In genomic region chr1:9024837-9025236, GRCh38 we compare ENCODE assay signal across 21 cellular contexts. TPM values are rescaled to one million over a fixed set of nuclear protein-coding genes. Genes with fewer than 3 reads are reported as not detected.
"Had no signal": no experiment of that assay in that cellular context is flagged by ENCODE, and none has a peak within 500 bp of the region (broad histone marks: within the 10 kb centered on the region; RNA-seq: fewer than 3 reads in every experiment).

No MANE protein-coding gene starts in this region.

- H3K36me3 ChIP-seq: SJCRH30 had no signal

- DNase-seq: Kasumi-1, MM.1S, NCI-H1436, NCI-H187, NCI-H2081 treated with DMSO at 0.1 percent for 48 hours, NCI-H2171, NCI-H226, NCI-H446, NCI-H524 treated with DMSO at 0.1 percent for 48 hours, NCI-H69, PC-3, T-helper 1 cell had no signal

- ATAC-seq: K562, PC-3, SK-N-SH treated with all-trans-retinoic acid at 6 μM for 48 hours had no signal

- H3K27ac ChIP-seq: HL-60, KMS-11, RWPE1, SJCRH30 had no signal

- H3K4me1 ChIP-seq: SJCRH30 had no signal

- H3K27me3 ChIP-seq: SJCRH30 had no signal

- H3K4me3 ChIP-seq: K562, SJCRH30 had no signal

RNA-seq across cellular contexts. Expression of gene SLC2A7, which starts 1.4 kb away (rescaled TPM):
- total RNA-seq: K562, M059J, OCI-LY7, PC-3, SJCRH30 had no signal
- polyA plus RNA-seq: IgD-negative memory B cell, K562 had no signal

RNA-seq across cellular contexts. Expression of gene SLC2A5, which starts 44.6 kb away (rescaled TPM):
- total RNA-seq: K562, PC-3, SJCRH30 had no signal
